In the genomic region with DNA sequence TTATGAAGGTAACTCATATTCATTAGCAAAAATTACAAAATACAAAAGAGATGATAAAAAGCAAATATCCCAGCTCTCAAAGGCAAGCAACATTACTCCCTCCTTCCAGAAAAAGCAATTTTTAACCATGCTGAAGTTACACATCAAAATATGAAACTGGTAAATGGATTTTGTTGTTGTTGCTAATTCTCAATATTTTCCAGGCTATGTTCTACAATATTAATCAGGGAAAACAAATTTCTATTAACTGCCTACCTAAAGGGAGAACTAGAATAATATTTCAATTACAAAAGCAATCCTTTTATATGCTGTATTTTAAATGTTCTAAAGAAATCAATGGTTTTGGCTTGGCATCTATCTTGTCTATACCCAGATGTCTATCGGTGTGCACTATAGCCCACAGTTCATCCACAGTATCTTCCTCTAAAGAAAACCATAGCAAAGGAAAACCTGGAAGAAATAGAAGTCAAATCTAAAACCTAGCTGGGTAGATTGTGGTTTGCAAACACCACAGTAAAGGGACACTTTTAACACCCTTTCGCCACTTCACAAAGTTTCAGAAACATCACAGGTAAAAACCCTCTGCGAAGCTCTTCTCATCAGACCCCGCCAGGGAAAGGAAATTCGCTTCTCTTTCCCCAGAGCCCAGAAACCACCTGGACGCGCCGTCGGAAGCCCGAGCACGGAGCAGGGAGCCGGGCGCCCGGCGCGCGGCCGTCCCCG, we compare ENCODE assay signal across 8 cellular contexts. TPM values are rescaled to one million over a fixed set of nuclear protein-coding genes. Genes with fewer than 3 reads are reported as not detected.
A peak's percentile ranks its signal among the peaks of the same experiment; 100 is the strongest.
DNase-seq lines count a peak whose midpoint lies in the region; ATAC-seq, FAIRE-seq and TF ChIP-seq lines count a peak whose summit lies in the region.

No MANE protein-coding gene starts in this region.

- no peak overlapping the region for H4K8ac ChIP-seq in H1 (ENCODE audit: extremely low read depth, insufficient read depth, low read length)

- no peaks in the 10 kb centered on the region for H3K79me1 ChIP-seq in H1 (ENCODE audit: low read depth, low read length)

- no peak overlapping the region for H2AK5ac ChIP-seq in H1 (ENCODE audit: low read depth, low read length)

- no peak overlapping the region for H2BK20ac ChIP-seq in H1 (ENCODE audit: low read length)

- DNase-seq in cardiac muscle cell (ENCODE audit: low read depth in 1 of 2, low spot score in 1 of 2) (peak in 1 of 2 donors; percentile 2), Right ventricle myocardium inferior (ENCODE audit: missing footprints) (no peak), NCI-H1105 treated with DMSO at 0.1 percent for 48 hours (lab: John Stamatoyannopoulos, UW) (peak; percentile 14), H1 (ENCODE audit: low read depth in 1 of 2, low spot score in 2 of 2) (no peak), pancreas (no peak), iPS-NIHi11 (ENCODE audit: low spot score) (no peak), globus pallidus (ENCODE audit: low spot score) (no peak), NK-92 (lab: John Stamatoyannopoulos, UW; ENCODE audit: unreplicated experiment) (no peak)

- CTCF ChIA-PET in H1 (lab: Charles Lee; ENCODE audit: partially characterized antibody) = interaction anchor here (1.9 kb wide), 1 partner anchor 34 kb away, joined by 4 read pairs; no protein-coding TSS in a partner anchor

- H3K9me3 ChIP-seq in cardiac muscle cell (ENCODE audit: low read depth) = no peaks in the 10 kb centered on the region
- no peaks in the 10 kb centered on the region for H3K9me3 ChIP-seq in H1 (ENCODE audit: insufficient read depth in 2 of 2, low read depth in 1 of 2, low read length in 1 of 2)
- H3K9me3 ChIP-seq in pancreas = no peaks in the 10 kb centered on the region

- H3K36me3 ChIP-seq in cardiac muscle cell (no peaks in the 10 kb centered on the region), H1 (ENCODE audit: control insufficient read depth in 2 of 4, insufficient read depth in 4 of 4, low read length in 3 of 4) (no peaks in the 10 kb centered on the region), pancreas (no peaks in the 10 kb centered on the region)

- no peak overlapping the region for H4K91ac ChIP-seq in H1 (replicated peaks; ENCODE audit: insufficient read length, low read length)

- peak overlapping the region; percentile 62 to 67 for H3K4me2 ChIP-seq in H1 (ENCODE audit: insufficient read depth in 1 of 2, low read depth in 2 of 2, low read length in 2 of 2)

- peaks cover 38% of the 10 kb centered on the region for H3K27me3 ChIP-seq in cardiac muscle cell
- H3K27me3 ChIP-seq in H1 (replicated peaks in 1 of 4; ENCODE audit: control insufficient read depth in 3 of 4, extremely low read depth in 1 of 4, insufficient read depth in 3 of 4, low read length in 3 of 4) = no peaks in the 10 kb centered on the region
- H3K27me3 ChIP-seq in pancreas = no peaks in the 10 kb centered on the region

- H3K23me2 ChIP-seq in H1 (ENCODE audit: low read depth, low read length) = peaks cover 2% of the 10 kb centered on the region; the same call in 1 of the 2 replicates

- TF ChIP-seq CTCF in cardiac muscle cell (IDR thresholded peaks at IDR 0.05; ENCODE audit: low read depth, low read length) = no peak
- TF ChIP-seq CTCF in H1 (IDR thresholded peaks at IDR 0.05; ENCODE audit: control extremely low read depth in 1 of 3, insufficient read depth in 1 of 3, low read depth in 1 of 3, low read length in 3 of 3) = no peak
- no peak for TF ChIP-seq CTCF in pancreas (IDR thresholded peaks at IDR 0.05)

- WGBS in H1 (ENCODE audit: extremely low coverage in 1 of 2, insufficient coverage in 1 of 2, insufficient read length in 1 of 2, insufficient replicate concordance in 2 of 2, low coverage in 1 of 2, low lambda C conversion rate in 2 of 2, missing lambda C conversion rate in 1 of 2), 2 experiments = 6% methylated on average over 18 of the region's 19 CpGs; no CpG with 5 or more reads in 1 of the 2 experiments
- 2 to 3% methylated on average over 19 of the region's 19 CpGs for WGBS in pancreas, 2 donors

- no peak for ATAC-seq in Right ventricle myocardium inferior
- ATAC-seq in pancreas = peak; percentile 2 to 22 (median 8)

- no peak overlapping the region for H3K4ac ChIP-seq in H1 (replicated peaks; ENCODE audit: insufficient read length, low read depth, low read length)

- POLR2A ChIA-PET in H1 (lab: Charles Lee; ENCODE audit: partially characterized antibody) = interaction anchor here (0.6 to 1.5 kb wide), 4 partner anchors 11 to 325 kb away, joined by 3 to 5 read pairs (median 4); a partner anchor contains a TSS

- no peak overlapping the region for H2BK5ac ChIP-seq in H1 (ENCODE audit: low read depth, low read length)

- FAIRE-seq in H1 (lab: Jason Lieb, UNC) = no peak
- FAIRE-seq in pancreas (lab: Jason Lieb, UNC) = no peak

- H3K14ac ChIP-seq in H1 (ENCODE audit: insufficient read length) = no peak overlapping the region

- H4K5ac ChIP-seq in H1 (ENCODE audit: insufficient read length, low read depth, low read length) = no peak overlapping the region

- H2BK120ac ChIP-seq in H1 (replicated peaks; ENCODE audit: low read depth, low read length) = no peak overlapping the region

- peaks cover 0 to 41% of the 10 kb centered on the region in 2 experiments; a peak in 2 of 4 replicates for H3K79me2 ChIP-seq in H1 (ENCODE audit: control insufficient read depth in 1 of 2, insufficient read depth in 2 of 2, low read length in 2 of 2)

- intact Hi-C loops in Right ventricle myocardium inferior (cut with DNase I) = no loop called here
- intact Hi-C loops in pancreas (cut with DNase I) = loop anchor here in 1 of 3 donors (10.0 kb wide), 1 partner anchor 49 kb away; no protein-coding TSS in a partner anchor

- H3K56ac ChIP-seq in H1 (replicated peaks; ENCODE audit: insufficient read length, low read depth, low read length) = no peak overlapping the region

- no peak overlapping the region for H2BK15ac ChIP-seq in H1 (ENCODE audit: low read length)

- H3K9ac ChIP-seq in H1 (replicated peaks in 1 of 4; ENCODE audit: extremely low read depth in 1 of 4, low read depth in 3 of 4, low read length in 3 of 4) = peak overlapping the region in 2 of 4 experiments; percentile 14 to 25; a peak in 2 of 7 replicates

- no peaks in the 10 kb centered on the region for H4K20me1 ChIP-seq in H1 (replicated peaks in 1 of 2; ENCODE audit: control insufficient read depth in 1 of 2, insufficient read depth in 2 of 2, low read length in 2 of 2)

- no peak for TF ChIP-seq POLR2A in H1 (IDR thresholded peaks at IDR 0.05; ENCODE audit: control extremely low read depth in 1 of 2, low read depth in 2 of 2, low read length in 2 of 2)

- H2AFZ ChIP-seq in H1 (ENCODE audit: low read length) = 0 out of 2 replicates have a peak overlapping the region, but pooled peaks have one; percentile 16

- TF ChIP-seq EP300 in H1 (IDR thresholded peaks at IDR 0.05; ENCODE audit: borderline replicate concordance in 1 of 2, low read depth in 2 of 2, low read length in 2 of 2) = no peak

- TF ChIP-seq RAD21 in H1 (IDR thresholded peaks at IDR 0.05 in 1 of 2, conservative IDR thresholded peaks at IDR 0.05 in 1 of 2; ENCODE audit: low read depth in 2 of 2, low read length in 2 of 2) = no peak

- no peak overlapping the region for H3K18ac ChIP-seq in H1 (ENCODE audit: extremely low read depth, low read length)

- H3K23ac ChIP-seq in H1 (ENCODE audit: insufficient read length) = no peak overlapping the region

- H3K4me3 ChIP-seq in cardiac muscle cell (peak overlapping the region; percentile 63), H1 (ENCODE audit: extremely low read depth in 1 of 4, insufficient read depth in 2 of 4, low read depth in 3 of 4, low read length in 4 of 4) (peak overlapping the region; percentile 61 to 91 (median 73)), pancreas (peak overlapping the region; percentile 66 to 78 (median 70))

- peaks cover 4% of the 10 kb centered on the region for H3K4me1 ChIP-seq in cardiac muscle cell (ENCODE audit: low read depth)
- H3K4me1 ChIP-seq in H1 (replicated peaks in 1 of 4; ENCODE audit: control insufficient read depth in 3 of 4, insufficient read depth in 4 of 4, low read length in 3 of 4) = peaks cover 0 to 5% (median 3%) of the 10 kb centered on the region in 4 experiments; a peak in 3 of 7 replicates
- peaks cover 5 to 13% (median 9%) of the 10 kb centered on the region in 3 donors for H3K4me1 ChIP-seq in pancreas

- H2BK12ac ChIP-seq in H1 (ENCODE audit: low read depth, low read length) = no peak overlapping the region

- H3K27ac ChIP-seq in cardiac muscle cell (no peak overlapping the region), H1 (ENCODE audit: low read depth, low read length) (no peak overlapping the region), pancreas (peak overlapping the region; percentile 96 to 99 (median 97))

TF ChIP-seq in H1, 55 proteins besides CTCF, POLR2A, EP300 and RAD21 (continues in another document):
- TF ChIP-seq ASH2L (IDR thresholded peaks at IDR 0.05; ENCODE audit: low read length) = no peak
- TF ChIP-seq, protein P1, sequence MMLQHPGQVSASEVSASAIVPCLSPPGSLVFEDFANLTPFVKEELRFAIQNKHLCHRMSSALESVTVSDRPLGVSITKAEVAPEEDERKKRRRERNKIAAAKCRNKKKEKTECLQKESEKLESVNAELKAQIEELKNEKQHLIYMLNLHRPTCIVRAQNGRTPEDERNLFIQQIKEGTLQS (IDR thresholded peaks at IDR 0.05; ENCODE audit: insufficient read depth, low read depth, low read length) = no peak
- TF ChIP-seq SP2 (IDR thresholded peaks at IDR 0.05; ENCODE audit: low read length) = no peak
- TF ChIP-seq BRCA1 (IDR thresholded peaks at IDR 0.05; ENCODE audit: low read depth, low read length) = no peak
- no peak for TF ChIP-seq BACH1 (IDR thresholded peaks at IDR 0.05; ENCODE audit: low read length)
- no peak for TF ChIP-seq TAF7 (optimal IDR thresholded peaks at IDR 0.05; ENCODE audit: borderline replicate concordance, low read depth, low read length)
- TF ChIP-seq CBX5 (IDR thresholded peaks at IDR 0.05; ENCODE audit: low read depth, low read length) = no peak
- no peak for TF ChIP-seq CBX8 (IDR thresholded peaks at IDR 0.05; ENCODE audit: borderline replicate concordance, low read depth, low read length)
- TF ChIP-seq NANOG (IDR thresholded peaks at IDR 0.05; ENCODE audit: insufficient read depth, low read depth, low read length, poor library complexity, severe bottlenecking) = no peak

RNA-seq across cellular contexts. Expression of a gene that starts 32.0 kb away (rescaled TPM):
- total RNA-seq in cardiac muscle cell = 0.25 and 0.77 TPM in 2 replicates
- 0.05 and 0.17 TPM in 2 replicates for polyA plus RNA-seq in cardiac muscle cell
- 12.6 TPM for total RNA-seq in Right ventricle myocardium inferior
- total RNA-seq in H1 (2021; fragmentation: NEBNext Ultra II Directional; extraction: Animal tissue kit (Norgen Biotek cat#: 25700)) = 34.2 and 36.2 TPM in 2 replicates
- 5.9 and 9.7 TPM in 2 replicates for polyA plus RNA-seq in H1 (2011; rRNA removed)
- 12.7 TPM for polyA plus RNA-seq in H1 (2011; cell fraction: cytosol; rRNA removed)
- 7.4 TPM for polyA plus RNA-seq in H1 (2011; cell fraction: nucleus; rRNA removed)
- 10.3 to 24.7 TPM (median 12.4 TPM) in 4 replicates for polyA plus RNA-seq in H1 (2012, experiment 1 of 2)
- polyA plus RNA-seq in H1 (2012, experiment 2 of 2) = 1.7 TPM
- 17.5 TPM for polyA plus RNA-seq in H1 (2013, experiment 1 of 2)
- polyA plus RNA-seq in H1 (2013, experiment 2 of 2) = 17.9 TPM
- 25.4 and 40.7 TPM in 2 replicates for polyA minus RNA-seq in H1 (2011; rRNA and poly(A)+ RNA removed)
- polyA minus RNA-seq in H1 (2011; cell fraction: cytosol; rRNA and poly(A)+ RNA removed) = 12.0 TPM
- polyA minus RNA-seq in H1 (2011; cell fraction: nucleus; rRNA and poly(A)+ RNA removed) = 33.7 TPM
- 100 to 1,000 TPM in 5 of 6 donors, 10 to 100 TPM in 1; 96.5 to 215 (median 119) TPM for total RNA-seq in pancreas
- 10 to 100 TPM; 23.9 to 45.4 TPM for polyA plus RNA-seq in pancreas

Comparison
In these comparisons a context has a peak if more than half of its experiments do, and no peak if none do; other contexts are left out.
1. H3K27ac ChIP-seq: peak in pancreas (4 of 4); none in cardiac muscle cell (single experiment) and H1 (single experiment).
2. Peak in every context shown above with its lines, with median percentiles within 50 percentile points of each other: H3K4me3 ChIP-seq.